ENCODE assay signal across 1 cellular context in the genomic region with DNA sequence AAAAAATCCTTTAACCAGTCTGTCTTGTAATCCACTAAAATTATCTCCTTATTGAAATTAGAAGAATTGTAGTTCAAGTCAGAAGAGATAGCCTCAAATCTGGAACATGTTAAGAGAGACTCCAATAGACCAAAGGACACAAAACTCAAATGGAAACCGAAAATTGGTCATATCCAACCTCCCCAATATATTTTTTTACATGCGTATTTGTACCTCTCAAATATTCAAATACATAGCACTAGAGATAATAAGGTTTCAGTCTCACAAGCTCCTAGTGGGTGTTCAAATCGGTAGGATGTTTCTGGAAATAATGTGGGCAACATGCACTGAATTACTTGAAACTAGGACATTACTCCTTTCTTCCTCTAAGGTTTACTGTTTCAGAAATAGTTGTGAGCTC.
TF ChIP-seq lines count a peak whose summit lies in the region.

No MANE protein-coding gene starts in this region.

TF ChIP-seq in GM23338, 12 proteins besides CTCF, POLR2A, EP300 and RAD21 (continued from another document):
- TF ChIP-seq ZNF462 (CRISPR knock-in tag; IDR thresholded peaks at IDR 0.05) (no peak), JUNB (IDR thresholded peaks at IDR 0.05; ENCODE audit: unreplicated experiment) (no peak), STAT1 (IDR thresholded peaks at IDR 0.05; ENCODE audit: unreplicated experiment) (no peak), NANOG (IDR thresholded peaks at IDR 0.05; ENCODE audit: borderline replicate concordance) (no peak), EZH2phosphoT487 (IDR thresholded peaks at IDR 0.05; ENCODE audit: unreplicated experiment) (no peak), EZH2 (IDR thresholded peaks at IDR 0.05; ENCODE audit: low read depth, unreplicated experiment) (no peak)
- TF ChIP-seq, protein P1, sequence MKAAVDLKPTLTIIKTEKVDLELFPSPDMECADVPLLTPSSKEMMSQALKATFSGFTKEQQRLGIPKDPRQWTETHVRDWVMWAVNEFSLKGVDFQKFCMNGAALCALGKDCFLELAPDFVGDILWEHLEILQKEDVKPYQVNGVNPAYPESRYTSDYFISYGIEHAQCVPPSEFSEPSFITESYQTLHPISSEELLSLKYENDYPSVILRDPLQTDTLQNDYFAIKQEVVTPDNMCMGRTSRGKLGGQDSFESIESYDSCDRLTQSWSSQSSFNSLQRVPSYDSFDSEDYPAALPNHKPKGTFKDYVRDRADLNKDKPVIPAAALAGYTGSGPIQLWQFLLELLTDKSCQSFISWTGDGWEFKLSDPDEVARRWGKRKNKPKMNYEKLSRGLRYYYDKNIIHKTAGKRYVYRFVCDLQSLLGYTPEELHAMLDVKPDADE (IDR thresholded peaks at IDR 0.05), result no peak
- TF ChIP-seq, protein P2, sequence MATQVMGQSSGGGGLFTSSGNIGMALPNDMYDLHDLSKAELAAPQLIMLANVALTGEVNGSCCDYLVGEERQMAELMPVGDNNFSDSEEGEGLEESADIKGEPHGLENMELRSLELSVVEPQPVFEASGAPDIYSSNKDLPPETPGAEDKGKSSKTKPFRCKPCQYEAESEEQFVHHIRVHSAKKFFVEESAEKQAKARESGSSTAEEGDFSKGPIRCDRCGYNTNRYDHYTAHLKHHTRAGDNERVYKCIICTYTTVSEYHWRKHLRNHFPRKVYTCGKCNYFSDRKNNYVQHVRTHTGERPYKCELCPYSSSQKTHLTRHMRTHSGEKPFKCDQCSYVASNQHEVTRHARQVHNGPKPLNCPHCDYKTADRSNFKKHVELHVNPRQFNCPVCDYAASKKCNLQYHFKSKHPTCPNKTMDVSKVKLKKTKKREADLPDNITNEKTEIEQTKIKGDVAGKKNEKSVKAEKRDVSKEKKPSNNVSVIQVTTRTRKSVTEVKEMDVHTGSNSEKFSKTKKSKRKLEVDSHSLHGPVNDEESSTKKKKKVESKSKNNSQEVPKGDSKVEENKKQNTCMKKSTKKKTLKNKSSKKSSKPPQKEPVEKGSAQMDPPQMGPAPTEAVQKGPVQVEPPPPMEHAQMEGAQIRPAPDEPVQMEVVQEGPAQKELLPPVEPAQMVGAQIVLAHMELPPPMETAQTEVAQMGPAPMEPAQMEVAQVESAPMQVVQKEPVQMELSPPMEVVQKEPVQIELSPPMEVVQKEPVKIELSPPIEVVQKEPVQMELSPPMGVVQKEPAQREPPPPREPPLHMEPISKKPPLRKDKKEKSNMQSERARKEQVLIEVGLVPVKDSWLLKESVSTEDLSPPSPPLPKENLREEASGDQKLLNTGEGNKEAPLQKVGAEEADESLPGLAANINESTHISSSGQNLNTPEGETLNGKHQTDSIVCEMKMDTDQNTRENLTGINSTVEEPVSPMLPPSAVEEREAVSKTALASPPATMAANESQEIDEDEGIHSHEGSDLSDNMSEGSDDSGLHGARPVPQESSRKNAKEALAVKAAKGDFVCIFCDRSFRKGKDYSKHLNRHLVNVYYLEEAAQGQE (IDR thresholded peaks at IDR 0.05; ENCODE audit: unreplicated experiment), result no peak
